Comparison of ENCODE assay signal across 8 cellular contexts in the genomic region with DNA sequence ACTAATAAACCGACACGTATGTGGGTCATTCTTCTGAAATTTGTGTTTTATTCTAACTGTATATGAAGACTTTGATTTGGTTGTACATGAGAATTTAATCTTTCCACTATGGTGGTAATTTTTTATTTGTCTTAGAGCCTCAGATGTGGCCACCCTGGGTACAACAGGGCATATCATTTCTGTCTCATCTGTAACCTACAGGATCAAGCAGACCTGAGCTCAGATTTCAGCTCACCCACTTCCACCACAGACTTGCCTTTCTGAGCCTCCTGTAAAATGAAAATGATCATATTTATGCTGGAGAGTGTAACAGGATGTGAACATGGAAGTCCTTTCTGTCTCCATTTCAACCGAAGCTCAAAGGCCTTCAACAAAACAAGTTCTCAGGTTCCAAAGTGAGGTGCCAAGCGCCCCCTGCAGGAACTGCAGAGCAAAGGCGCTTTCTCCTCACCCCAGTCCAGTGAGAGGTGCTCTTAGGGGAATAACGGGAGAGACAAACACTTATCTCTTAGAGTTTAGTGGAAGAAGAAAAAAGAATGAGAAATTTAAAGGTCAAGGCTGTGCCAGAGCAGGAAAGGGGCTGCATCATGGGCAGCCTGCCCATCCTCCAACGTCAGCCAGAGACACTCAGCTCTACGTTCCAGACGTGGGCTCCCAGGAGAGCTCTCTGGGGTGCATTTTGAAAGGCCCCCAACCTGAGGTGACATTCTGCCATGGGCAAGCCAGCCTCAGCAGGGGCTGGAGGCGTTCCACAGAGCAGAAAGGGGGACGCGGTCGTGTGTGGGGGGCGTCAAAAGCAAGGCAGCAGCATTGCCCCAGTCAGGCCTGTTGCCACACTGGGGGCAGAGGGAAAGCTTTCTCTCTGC. TPM values are rescaled to one million over a fixed set of nuclear protein-coding genes. Genes with fewer than 3 reads are reported as not detected.
DNase-seq lines count a peak whose midpoint lies in the region; ATAC-seq and TF ChIP-seq lines count a peak whose summit lies in the region.

No MANE protein-coding gene starts in this region.

- H3K4me3 ChIP-seq in HAP-1 (no peak overlapping the region), epithelial cell of esophagus (ENCODE audit: low read length) (no peak overlapping the region), neural progenitor cell (no peak overlapping the region)

- no peaks in the 10 kb centered on the region for H3K9me3 ChIP-seq in HAP-1
- no peaks in the 10 kb centered on the region for H3K9me3 ChIP-seq in neural progenitor cell (ENCODE audit: low read depth)

- H3K9ac ChIP-seq in neural progenitor cell: no peak overlapping the region

- H2AFZ ChIP-seq in neural progenitor cell (replicated peaks): peak overlapping the region; percentile 99

- no peaks in the 10 kb centered on the region for H3K27me3 Mint-ChIP-seq in Calu3 (ENCODE audit: unreplicated experiment)
- H3K27me3 Mint-ChIP-seq in activated CD4-positive, alpha-beta T cell treated with anti-CD3 and anti-CD28 coated beads, Interleukin-2, amount 10 ng/mL, durations not matched to agents 24 days and 14 days: peaks cover 2% of the 10 kb centered on the region
- peaks cover 3% of the 10 kb centered on the region for H3K27me3 Mint-ChIP-seq in neural progenitor cell (ENCODE audit: insufficient read depth, low read depth)

- no peaks in the 10 kb centered on the region for H3F3A ChIP-seq in neural progenitor cell (ENCODE audit: low read depth)

- intact Hi-C loops in Calu3 (cut with micrococcal nuclease; ENCODE audit: unreplicated experiment): loop anchor here (1.0 to 5.0 kb wide), 3 partner anchors 420 to 662 kb away; no protein-coding TSS in a partner anchor
- intact Hi-C loops in activated CD4-positive, alpha-beta T cell treated with anti-CD3 and anti-CD28 coated beads, Interleukin-2, amount 10 ng/mL, durations not matched to agents 24 days and 14 days (cut with micrococcal nuclease): no loop called here

- DNase-seq in Calu3 (peak; percentile 80), HAP-1 (ENCODE audit: low spot score in 2 of 2) (peak; percentile 61 to 82), NCI-H226 (peak; percentile 42), epithelial cell of esophagus (ENCODE audit: low read depth) (peak; percentile 73), neural progenitor cell (ENCODE audit: low spot score) (peak; percentile 81)
- DNase-seq in activated CD4-positive, alpha-beta T cell treated with anti-CD3 and anti-CD28 coated beads, Interleukin-2, amount 10 ng/mL, durations not matched to agents 24 days and 14 days: peak; percentile 86

- no peaks in the 10 kb centered on the region for H3K4me1 ChIP-seq in HAP-1
- no peaks in the 10 kb centered on the region for H3K4me1 ChIP-seq in neural progenitor cell

- H3K4me3 Mint-ChIP-seq in Calu3 (ENCODE audit: low read depth, unreplicated experiment) (no peak overlapping the region), neural progenitor cell (no peak overlapping the region)
- H3K4me3 Mint-ChIP-seq in activated CD4-positive, alpha-beta T cell treated with anti-CD3 and anti-CD28 coated beads, Interleukin-2, amount 10 ng/mL, durations not matched to agents 24 days and 14 days: no peak overlapping the region

- H3K9me3 Mint-ChIP-seq in Calu3 (ENCODE audit: low read depth, unreplicated experiment): no peaks in the 10 kb centered on the region
- no peaks in the 10 kb centered on the region for H3K9me3 Mint-ChIP-seq in activated CD4-positive, alpha-beta T cell treated with anti-CD3 and anti-CD28 coated beads, Interleukin-2, amount 10 ng/mL, durations not matched to agents 24 days and 14 days
- no peaks in the 10 kb centered on the region for H3K9me3 Mint-ChIP-seq in neural progenitor cell

- no TSS peak for BruUV-seq in Calu3 (replicated peaks; lab: Mats Ljungman, UMichigan)

- no peak overlapping the region for H3K27ac ChIP-seq in neural progenitor cell

- H4K20me1 ChIP-seq in neural progenitor cell (ENCODE audit: low read depth): no peaks in the 10 kb centered on the region

- no peaks in the 10 kb centered on the region for H3K36me3 ChIP-seq in HAP-1 (replicated peaks)
- no peaks in the 10 kb centered on the region for H3K36me3 ChIP-seq in neural progenitor cell

- H3K27ac Mint-ChIP-seq in Calu3 (ENCODE audit: unreplicated experiment) (no peak overlapping the region), neural progenitor cell (no peak overlapping the region)
- H3K27ac Mint-ChIP-seq in activated CD4-positive, alpha-beta T cell treated with anti-CD3 and anti-CD28 coated beads, Interleukin-2, amount 10 ng/mL, durations not matched to agents 24 days and 14 days: no peak overlapping the region

- in situ Hi-C loops in HAP-1 (cut with MboI; ENCODE audit: low sequenced_read_pairs): loop anchor here (25.0 kb wide), 2 partner anchors 435 to 660 kb away; a partner anchor contains a TSS

- no peaks in the 10 kb centered on the region for H3K79me2 ChIP-seq in neural progenitor cell (ENCODE audit: low read depth)

- H3K36me3 Mint-ChIP-seq in Calu3 (ENCODE audit: insufficient read depth, unreplicated experiment) (no peaks in the 10 kb centered on the region), neural progenitor cell (no peaks in the 10 kb centered on the region)
- no peaks in the 10 kb centered on the region for H3K36me3 Mint-ChIP-seq in activated CD4-positive, alpha-beta T cell treated with anti-CD3 and anti-CD28 coated beads, Interleukin-2, amount 10 ng/mL, durations not matched to agents 24 days and 14 days (ENCODE audit: low read depth)

- ATAC-seq in HG03139 (IDR thresholded peaks at IDR 0.05; ENCODE audit: unreplicated experiment): no peak
- ATAC-seq in HG03432 (IDR thresholded peaks at IDR 0.05; ENCODE audit: unreplicated experiment): no peak

- H3K4me1 Mint-ChIP-seq in Calu3 (ENCODE audit: low read depth, unreplicated experiment) (peaks cover 11% of the 10 kb centered on the region), neural progenitor cell (peaks cover 2% of the 10 kb centered on the region)
- peaks cover 3% of the 10 kb centered on the region for H3K4me1 Mint-ChIP-seq in activated CD4-positive, alpha-beta T cell treated with anti-CD3 and anti-CD28 coated beads, Interleukin-2, amount 10 ng/mL, durations not matched to agents 24 days and 14 days

- TF ChIP-seq CTCF in Calu3 (IDR thresholded peaks at IDR 0.05; ENCODE audit: unreplicated experiment): peak; percentile 88
- peak; percentile 95 for TF ChIP-seq CTCF in epithelial cell of esophagus (IDR thresholded peaks at IDR 0.05; ENCODE audit: insufficient read depth, low read depth, low read length, missing control alignments)
- peak; percentile 99 for TF ChIP-seq CTCF in neural progenitor cell (IDR thresholded peaks at IDR 0.05)

- H3K4me2 ChIP-seq in neural progenitor cell: peak overlapping the region; percentile 18

- H3K27me3 ChIP-seq in HAP-1 (ENCODE audit: low read depth) (no peaks in the 10 kb centered on the region), neural progenitor cell (no peaks in the 10 kb centered on the region)

- CTCF ChIA-PET in Calu3 (lab: Charles Lee): interaction anchor here (0.6 to 1.3 kb wide), 8 partner anchors 21 to 887 kb away, joined by 3 to 11 read pairs (median 4); no protein-coding TSS in a partner anchor

RNA-seq across cellular contexts. Expression of a gene that starts 23.1 kb away (rescaled TPM):
- total RNA-seq in Calu3 (2022): 1,415 and 1,595 TPM in 2 replicates
- 0.49 and 0.64 TPM in 2 replicates for total RNA-seq in activated CD4-positive, alpha-beta T cell treated with anti-CD3 and anti-CD28 coated beads, Interleukin-2, amount 10 ng/mL, durations not matched to agents 24 days and 14 days
- total RNA-seq in neural progenitor cell (ENCODE audit: low replicate concordance): 330 and 448 TPM in 2 replicates

RNA-seq across cellular contexts. Expression of a gene that starts 30.4 kb away (rescaled TPM):
- total RNA-seq in Calu3 (2022) (19.1 and 24.2 TPM in 2 replicates), neural progenitor cell (ENCODE audit: low replicate concordance) (13.2 and 20.8 TPM in 2 replicates)
- total RNA-seq in activated CD4-positive, alpha-beta T cell treated with anti-CD3 and anti-CD28 coated beads, Interleukin-2, amount 10 ng/mL, durations not matched to agents 24 days and 14 days: 16.5 and 17.2 TPM in 2 replicates

Comparison
In these comparisons a context has a peak if more than half of its experiments do, and no peak if none do; other contexts are left out.
1. RNA of a gene that starts 23.1 kb away (total RNA-seq): 1,415 to 1,595 TPM in Calu3 and 330 to 448 TPM in neural progenitor cell; 0.49 to 0.64 TPM in activated CD4-positive, alpha-beta T cell treated with anti-CD3 and anti-CD28 coated beads, Interleukin-2, amount 10 ng/mL, durations not matched to agents 24 days and 14 days; every median in the first group is over 100 times any median in the second.
2. Peak in every context shown above with its lines, with median percentiles within 50 percentile points of each other: DNase-seq and CTCF ChIP-seq.